ENCODE assay signal across 1 cellular context in genomic region chr17:79202476-79202875, GRCh38.
TF ChIP-seq lines count a peak whose summit lies in the region.

No MANE protein-coding gene starts in this region.

TF ChIP-seq in SK-N-SH treated with all-trans-retinoic acid at 6 μM for 48 hours, 23 proteins besides CTCF, POLR2A, EP300 and RAD21 (continued from another document):
- TF ChIP-seq TSHZ2 (CRISPR knock-in tag; IDR thresholded peaks at IDR 0.05) (no peak), PPARA (CRISPR knock-in tag; IDR thresholded peaks at IDR 0.05; ENCODE audit: borderline replicate concordance) (no peak), CSRNP3 (CRISPR knock-in tag; IDR thresholded peaks at IDR 0.05) (no peak), CSDC2 (CRISPR knock-in tag; IDR thresholded peaks at IDR 0.05) (no peak), ZC3H10 (CRISPR knock-in tag; IDR thresholded peaks at IDR 0.05) (no peak), ARNTL (CRISPR knock-in tag; IDR thresholded peaks at IDR 0.05; ENCODE audit: borderline replicate concordance, low read depth) (no peak), OSR1 (CRISPR knock-in tag; IDR thresholded peaks at IDR 0.05) (no peak), ZNF565 (CRISPR knock-in tag; conservative IDR thresholded peaks at IDR 0.05; ENCODE audit: low read depth) (no peak), SNAI2 (CRISPR knock-in tag; IDR thresholded peaks at IDR 0.05) (no peak), POU6F1 (CRISPR knock-in tag; IDR thresholded peaks at IDR 0.05; ENCODE audit: borderline replicate concordance, low read depth) (no peak), CREB5 (CRISPR knock-in tag; IDR thresholded peaks at IDR 0.05; ENCODE audit: low read depth) (no peak)
